In genomic region chr10:72215611-72216549, GRCh38 we compare ENCODE assay signal across 8 cellular contexts.
A peak's percentile ranks its signal among the peaks of the same experiment; 100 is the strongest.
DNase-seq lines count a peak whose midpoint lies in the region; ATAC-seq and TF ChIP-seq lines count a peak whose summit lies in the region.

Gene ANAPC16 (plus strand): TSS chr10:72216012. CDS start chr10:72223915, 7,903 bp downstream.
A gene with protein sequence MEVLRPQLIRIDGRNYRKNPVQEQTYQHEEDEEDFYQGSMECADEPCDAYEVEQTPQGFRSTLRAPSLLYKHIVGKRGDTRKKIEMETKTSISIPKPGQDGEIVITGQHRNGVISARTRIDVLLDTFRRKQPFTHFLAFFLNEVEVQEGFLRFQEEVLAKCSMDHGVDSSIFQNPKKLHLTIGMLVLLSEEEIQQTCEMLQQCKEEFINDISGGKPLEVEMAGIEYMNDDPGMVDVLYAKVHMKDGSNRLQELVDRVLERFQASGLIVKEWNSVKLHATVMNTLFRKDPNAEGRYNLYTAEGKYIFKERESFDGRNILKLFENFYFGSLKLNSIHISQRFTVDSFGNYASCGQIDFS (minus strand): TSS chr10:72216276. CDS start chr10:72213298, 2,978 bp downstream.

- ATAC-seq in HG03378 (IDR thresholded peaks at IDR 0.05; ENCODE audit: unreplicated experiment) = peak; percentile 56

- peak; percentile 94 for TF ChIP-seq POLR2A in GM19099 (IDR thresholded peaks at IDR 0.05; ENCODE audit: extremely low read depth, insufficient read length, low read depth)

- DNase-seq in AG20443 (ENCODE audit: low spot score) = peak; percentile 96
- peak; percentile 79 for DNase-seq in NCI-H510A (lab: John Stamatoyannopoulos, UW)
- peak; percentile 91 for DNase-seq in activated CD4-positive, alpha-beta T cell treated with anti-CD3 and anti-CD28 coated beads for 1 hour
- DNase-seq in cerebellar nuclear complex (lab: John Stamatoyannopoulos, UW) = peak; percentile 63 to 82
- DNase-seq in islet precursor cell = peak; percentile 97
- DNase-seq in stimulated activated CD4-positive, alpha-beta T cell treated with anti-CD3 and anti-CD28 coated beads, Interleukin-12 subunit alpha, Interleukin-12 subunit beta, amount 100 ng/mL, for 4 hours = peak; percentile 94

Comparison
In these comparisons a context has a peak if more than half of its experiments do, and no peak if none do; other contexts are left out.
1. Peak in every context shown above with its lines: DNase-seq and ATAC-seq.